ENCODE assay signal across 1 cellular context in the genomic region with DNA sequence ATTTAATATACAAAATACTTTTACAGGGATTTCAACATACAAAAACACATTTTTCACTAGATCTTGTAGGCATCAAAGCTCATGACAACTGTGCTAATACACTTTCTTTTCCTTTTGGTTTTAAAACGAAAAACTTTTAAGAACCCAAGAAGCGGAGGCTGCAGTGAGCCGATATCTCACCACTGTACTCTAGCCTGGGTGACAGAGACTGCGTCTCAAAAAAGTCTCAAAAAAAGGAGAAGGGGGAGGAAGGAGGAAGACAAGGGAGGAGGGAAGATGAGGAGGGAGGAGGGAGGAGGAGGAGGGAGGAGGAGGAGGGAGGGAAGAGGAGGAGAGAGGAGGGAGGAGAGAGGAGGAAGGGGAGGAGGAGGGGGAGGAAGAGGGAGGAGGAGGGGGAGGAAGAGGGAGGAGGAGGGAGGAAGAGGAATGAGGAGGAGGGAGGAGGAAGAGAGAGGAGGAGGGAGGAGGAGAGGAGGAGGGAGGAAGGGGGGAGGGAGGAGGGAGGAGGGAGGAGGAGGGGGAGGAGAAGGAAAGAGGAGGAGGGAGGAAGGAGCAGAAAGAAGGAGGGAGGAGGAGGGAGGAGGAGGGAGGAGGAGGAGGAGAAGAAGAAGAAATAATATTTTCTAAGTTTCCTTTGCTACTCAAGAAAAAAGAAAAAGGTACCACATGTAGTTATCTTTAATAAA.
TF ChIP-seq lines count a peak whose summit lies in the region.

No MANE protein-coding gene starts in this region.

TF ChIP-seq in IMR-90, 13 proteins besides CTCF, POLR2A, EP300 and RAD21:
- no peak for TF ChIP-seq MAFK (IDR thresholded peaks at IDR 0.05; ENCODE audit: low read depth, low read length)
